In genomic region chr1:94926915-94927404, GRCh38 we compare ENCODE assay signal across 8 cellular contexts. TPM values are rescaled to one million over a fixed set of nuclear protein-coding genes. Genes with fewer than 3 reads are reported as not detected.
DNase-seq lines count a peak whose midpoint lies in the region; ATAC-seq and TF ChIP-seq lines count a peak whose summit lies in the region.

CNN3 (minus strand) TSS chr1:94927110; CDS start chr1:94926894, 216 bp downstream.

- CTCF ChIA-PET in Calu3 (lab: Charles Lee) = interaction anchor here (1.0 to 1.9 kb wide), 3 partner anchors 73 to 116 kb away, joined by 3 to 9 read pairs (median 6); no protein-coding TSS in a partner anchor

- DNase-seq in Calu3 = peak; percentile 95
- DNase-seq in RWPE2 (ENCODE audit: low spot score) = peak; percentile 90
- DNase-seq in globus pallidus (ENCODE audit: low spot score) = peak; percentile 95
- peak; percentile 51 to 96 (median 88) for DNase-seq in nucleus accumbens (lab: John Stamatoyannopoulos, UW)

- peaks cover 13% of the 10 kb centered on the region for H3K36me3 ChIP-seq in HUES64 (ENCODE audit: insufficient read depth, low read length)
- peaks cover 20% of the 10 kb centered on the region for H3K36me3 ChIP-seq in RWPE2 (ENCODE audit: low read depth)

- peak within 1 kb of the TSS; percentile 98 for H3K4me3 Mint-ChIP-seq in Calu3 (ENCODE audit: low read depth, unreplicated experiment)
- H3K4me3 Mint-ChIP-seq in activated naive CD8-positive, alpha-beta T cell = peak within 1 kb of the TSS; percentile 93

- H3K27me3 ChIP-seq in HUES64 (ENCODE audit: insufficient read depth, low read length) (no peaks in the 10 kb centered on the region), RWPE2 (ENCODE audit: insufficient read depth, poor library complexity, severe bottlenecking) (no peaks in the 10 kb centered on the region)

- H3K27me3 Mint-ChIP-seq in Calu3 (ENCODE audit: unreplicated experiment) = no peaks in the 10 kb centered on the region
- H3K27me3 Mint-ChIP-seq in activated naive CD8-positive, alpha-beta T cell = peaks cover 10% of the 10 kb centered on the region

- peak within 1 kb of the TSS; percentile 86 for H3K27ac Mint-ChIP-seq in Calu3 (ENCODE audit: unreplicated experiment)
- peak within 1 kb of the TSS; percentile 72 for H3K27ac Mint-ChIP-seq in activated naive CD8-positive, alpha-beta T cell

- TF ChIP-seq CTCF in Calu3 (IDR thresholded peaks at IDR 0.05; ENCODE audit: unreplicated experiment) = no peak
- TF ChIP-seq CTCF in RWPE2 (IDR thresholded peaks at IDR 0.05; ENCODE audit: poor library complexity, severe bottlenecking) = no peak
- TF ChIP-seq CTCF in subcutaneous adipose tissue (IDR thresholded peaks at IDR 0.05; ENCODE audit: low read depth) = no peak

- H3K4me1 Mint-ChIP-seq in Calu3 (ENCODE audit: low read depth, unreplicated experiment) = peaks cover 51% of the 10 kb centered on the region
- peaks cover 22% of the 10 kb centered on the region for H3K4me1 Mint-ChIP-seq in activated naive CD8-positive, alpha-beta T cell (ENCODE audit: low read depth)

- H3K4me1 ChIP-seq in HUES64 (ENCODE audit: insufficient read depth, low read length) (peaks cover 46% of the 10 kb centered on the region), RWPE2 (ENCODE audit: insufficient read depth, poor library complexity, severe bottlenecking) (peaks cover 26% of the 10 kb centered on the region)

- WGBS in HUES64 = under 1% methylated on average over 57 of the region's 57 CpGs

- H3K4me3 ChIP-seq in HUES64 (ENCODE audit: low read length) (peak within 1 kb of the TSS; percentile 89), RWPE2 (ENCODE audit: severe bottlenecking) (peak within 1 kb of the TSS; percentile 66)

- ATAC-seq in GM21526 (IDR thresholded peaks at IDR 0.05; ENCODE audit: low FRiP score, unreplicated experiment) (peak; percentile 95), RWPE2 (ENCODE audit: low read depth) (peak; percentile 87)

- H3K9me3 Mint-ChIP-seq in Calu3 (ENCODE audit: low read depth, unreplicated experiment) = no peaks in the 10 kb centered on the region
- H3K9me3 Mint-ChIP-seq in activated naive CD8-positive, alpha-beta T cell (ENCODE audit: low read depth) = no peaks in the 10 kb centered on the region

- H3K36me3 Mint-ChIP-seq in Calu3 (ENCODE audit: insufficient read depth, unreplicated experiment) = peaks cover 49% of the 10 kb centered on the region
- no peaks in the 10 kb centered on the region for H3K36me3 Mint-ChIP-seq in activated naive CD8-positive, alpha-beta T cell

- no TSS peak for BruUV-seq in Calu3 (replicated peaks; lab: Mats Ljungman, UMichigan)

- H3K9me3 ChIP-seq in HUES64 (ENCODE audit: insufficient read depth, low read depth, low read length) (no peaks in the 10 kb centered on the region), RWPE2 (ENCODE audit: severe bottlenecking) (no peaks in the 10 kb centered on the region)

- intact Hi-C loops in Calu3 (cut with micrococcal nuclease; ENCODE audit: unreplicated experiment) = loop anchor here (5.0 kb wide), 1 partner anchor 65 kb away; no protein-coding TSS in a partner anchor

- H3K9ac ChIP-seq in HUES64 (ENCODE audit: low read depth, low read length) = peak within 1 kb of the TSS; percentile 96

- H3K27ac ChIP-seq in HUES64 (ENCODE audit: low read depth, low read length) (peak within 1 kb of the TSS; percentile 96), RWPE2 (ENCODE audit: poor library complexity, severe bottlenecking) (peak within 1 kb of the TSS; percentile 77)

RNA-seq across cellular contexts. Expression of gene CNN3, which starts in this region (rescaled TPM):
- total RNA-seq in Calu3 (2022) = 83.4 and 140 TPM in 2 replicates
- polyA plus RNA-seq in HUES64 (2013, experiment 1 of 2) = 240 TPM
- polyA plus RNA-seq in HUES64 (2013, experiment 2 of 2) = 266 TPM
- total RNA-seq in subcutaneous adipose tissue = 100 to 1,000 TPM in 3 of 4 donors, 10 to 100 TPM in 1; 99.6 to 172 (median 151) TPM

Comparison
In these comparisons a context has a peak if more than half of its experiments do, and no peak if none do; other contexts are left out.
1. Peak in every context shown above with its lines: DNase-seq, ATAC-seq, H3K4me3 ChIP-seq and H3K27ac ChIP-seq.